ENCODE assay signal across 8 cellular contexts in the genomic region with DNA sequence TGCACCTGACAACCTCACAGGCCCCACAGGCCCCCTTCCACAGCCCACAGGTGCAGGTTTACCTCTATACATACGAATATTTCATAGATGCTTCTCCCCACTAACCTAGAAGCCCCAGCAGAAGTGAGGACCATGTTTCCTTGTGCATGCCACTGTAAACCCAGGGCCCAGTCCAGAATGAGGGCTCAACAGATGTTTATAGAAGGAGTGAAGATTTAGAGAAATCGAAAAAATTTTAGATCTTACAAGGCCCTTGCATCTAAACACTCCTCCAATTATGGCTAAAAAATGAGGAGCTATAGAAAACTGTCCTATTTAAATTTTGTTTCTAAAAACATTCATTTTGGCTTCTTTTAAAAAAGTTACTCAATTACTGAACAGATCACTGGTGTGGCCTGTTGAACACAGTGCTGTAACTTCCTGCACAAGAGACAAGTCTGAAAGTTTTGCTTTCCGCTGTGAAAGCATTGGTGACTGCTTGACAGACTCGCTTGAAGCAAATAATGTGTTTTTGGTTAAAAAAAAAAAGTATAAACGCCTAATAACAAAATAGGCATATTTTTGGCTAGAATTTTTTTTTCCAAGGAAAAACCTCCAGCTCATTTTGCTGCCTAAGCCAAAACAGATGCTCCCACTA. TPM values are rescaled to one million over a fixed set of nuclear protein-coding genes. Genes with fewer than 3 reads are reported as not detected.
A peak's percentile ranks its signal among the peaks of the same experiment; 100 is the strongest.
DNase-seq lines count a peak whose midpoint lies in the region; ATAC-seq, FAIRE-seq and TF ChIP-seq lines count a peak whose summit lies in the region.

No MANE protein-coding gene starts in this region.

- POLR2A ChIA-PET in RWPE1 (lab: Yijun Ruan, JAX; ENCODE audit: low non-redundant PET): no interaction called here

- ATAC-seq in heart left ventricle (no peak), left ventricle myocardium superior (no peak), pancreas (no peak), omental fat pad (ENCODE audit: low FRiP score) (no peak)

- peak overlapping the region; percentile 76 to 90 (median 80) for H3K4me3 ChIP-seq in heart left ventricle
- peak overlapping the region; percentile 84 for H3K4me3 ChIP-seq in epithelial cell of proximal tubule (ENCODE audit: low read depth, low read length)
- peak overlapping the region; percentile 42 to 89 (median 84) for H3K4me3 ChIP-seq in pancreas

- WGBS in heart left ventricle, 4 donors: 37 to 43% (median 40%) methylated on average over 5 of the region's 5 CpGs
- 27 to 33% methylated on average over 5 of the region's 5 CpGs for WGBS in pancreas, 2 donors

- H3K9me3 ChIP-seq in heart left ventricle (no peaks in the 10 kb centered on the region), pancreas (no peaks in the 10 kb centered on the region)

- no peak for TF ChIP-seq POLR2A in heart left ventricle (IDR thresholded peaks at IDR 0.05)

- DNase-seq in heart left ventricle: no peak
- no peak for DNase-seq in left ventricle myocardium superior
- DNase-seq in RWPE1 (ENCODE audit: low spot score): no peak
- no peak for DNase-seq in epithelial cell of proximal tubule (ENCODE audit: low read depth)
- DNase-seq in pancreas: no peak
- no peak for DNase-seq in omental fat pad (ENCODE audit: low spot score)
- DNase-seq in ecto neural progenitor cell (ENCODE audit: low spot score): no peak
- no peak for DNase-seq in NCI-H128 (lab: John Stamatoyannopoulos, UW; ENCODE audit: unreplicated experiment)

- H3K4me1 ChIP-seq in heart left ventricle (peaks cover 0 to 46% (median 23%) of the 10 kb centered on the region in 12 donors), pancreas (peaks cover 0 to 30% (median 0%) of the 10 kb centered on the region in 3 donors)

- H3K27me3 ChIP-seq in heart left ventricle (no peaks in the 10 kb centered on the region), pancreas (no peaks in the 10 kb centered on the region)

- H3K36me3 ChIP-seq in heart left ventricle (no peaks in the 10 kb centered on the region), pancreas (no peaks in the 10 kb centered on the region)

- no peak for FAIRE-seq in pancreas (lab: Jason Lieb, UNC)

- intact Hi-C loops in heart left ventricle (cut with DNase I) (loop anchor here in 5 of 10 donors (5.0 to 10.0 kb wide), 5 partner anchors 40 to 757 kb away; partner anchors contain the start of gene GALNT2 (in 1 of the 5)), left ventricle myocardium superior (cut with micrococcal nuclease) (loop anchor here (10.0 kb wide), 1 partner anchor 67 kb away; the partner anchor contains the start of genes TAF5L and URB2), pancreas (cut with DNase I) (loop anchor here in 2 of 3 donors (10.0 kb wide), 1 partner anchor 67 kb away; the partner anchor contains the start of genes TAF5L (in 2 of the 2) and URB2 (in 2 of the 2))

- H3K27ac ChIP-seq in heart left ventricle: peak overlapping the region in 10 of 12 donors; percentile 84 to 97 (median 92)
- peak overlapping the region; percentile 87 for H3K27ac ChIP-seq in RWPE1
- H3K27ac ChIP-seq in pancreas: peak overlapping the region in 2 of 4 donors; percentile 78 to 86

- CTCF ChIA-PET in RWPE1 (lab: Yijun Ruan, JAX): interaction anchor here (0.6 to 1.3 kb wide), 5 partner anchors 8 to 73 kb away, joined by 3 to 6 read pairs (median 4); no protein-coding TSS in a partner anchor

- no peak for TF ChIP-seq CTCF in heart left ventricle (IDR thresholded peaks at IDR 0.05)
- no peak for TF ChIP-seq CTCF in RWPE1 (conservative IDR thresholded peaks at IDR 0.05; ENCODE audit: low read depth)
- TF ChIP-seq CTCF in epithelial cell of proximal tubule (conservative IDR thresholded peaks at IDR 0.05; ENCODE audit: low read depth, low read length): no peak
- no peak for TF ChIP-seq CTCF in pancreas (IDR thresholded peaks at IDR 0.05)
- TF ChIP-seq CTCF in omental fat pad (IDR thresholded peaks at IDR 0.05): no peak

RNA-seq across cellular contexts. Expression of gene ABCB10, which starts 1.2 kb away (rescaled TPM):
- total RNA-seq in heart left ventricle (10 to 100 TPM in 7 of 9 donors, 1 to 10 TPM in 2; 8.4 to 13.3 (median 10.8) TPM), left ventricle myocardium superior (11.0 TPM), epithelial cell of proximal tubule (15.4 and 24.9 TPM in 2 replicates), pancreas (1 to 10 TPM; 4.9 to 8.6 (median 7.2) TPM), omental fat pad (10 to 100 TPM; 10.1 to 17.8 (median 14.3) TPM)
- polyA plus RNA-seq in heart left ventricle (1 to 10 TPM; 4.5 to 6.6 TPM), pancreas (1 to 10 TPM; 3.8 to 6.5 TPM)

RNA-seq across cellular contexts. Expression of gene NUP133, which starts 49.2 kb away (rescaled TPM):
- total RNA-seq in heart left ventricle (10 to 100 TPM; 23.1 to 37.3 (median 31.0) TPM), left ventricle myocardium superior (30.6 TPM), epithelial cell of proximal tubule (34.9 and 41.1 TPM in 2 replicates), pancreas (10 to 100 TPM; 12.0 to 18.7 (median 15.2) TPM), omental fat pad (10 to 100 TPM; 18.6 to 40.5 (median 24.6) TPM)
- polyA plus RNA-seq in heart left ventricle (10 to 100 TPM in 1 of 2 donors, 1 to 10 TPM in 1; 8.0 to 16.5 TPM), pancreas (10 to 100 TPM in 1 of 2 donors, 1 to 10 TPM in 1; 6.3 to 13.7 TPM)
